In genomic region chr5:179217956-179218355, GRCh38 we compare ENCODE assay signal across 24 cellular contexts.
DNase-seq lines count a peak whose midpoint lies in the region; TF ChIP-seq lines count a peak whose summit lies in the region.
"Had no signal": no experiment of that assay in that cellular context is flagged by ENCODE, and none has a peak within 500 bp of the region (broad histone marks: within the 10 kb centered on the region; RNA-seq: fewer than 3 reads in every experiment).

No MANE protein-coding gene starts in this region.

- H3K27ac Mint-ChIP-seq in HFFc6 (0 out of 2 replicates have a peak overlapping the region, but pooled peaks have one; percentile 51), endodermal cell (no peak overlapping the region)
- H3K27ac Mint-ChIP-seq: B cell; CD8-positive, alpha-beta T cell; GM23338 had no signal

- H3K4me2 ChIP-seq in osteoblast (ENCODE audit: insufficient read depth, low read length) = no peak overlapping the region
- H3K4me2 ChIP-seq: GM23338, KMS-11 had no signal

- H3K9me3 Mint-ChIP-seq in HFFc6 (no peaks in the 10 kb centered on the region), endodermal cell (peaks cover 4% of the 10 kb centered on the region)
- H3K9me3 Mint-ChIP-seq: CD8-positive, alpha-beta T cell had no signal

- H3K27me3 ChIP-seq in osteoblast (ENCODE audit: insufficient read depth, low read length) (no peaks in the 10 kb centered on the region), endodermal cell (ENCODE audit: control insufficient read depth, insufficient read depth, low read length, poor library complexity, severe bottlenecking) (no peaks in the 10 kb centered on the region)

- H3K79me2 ChIP-seq in osteoblast (ENCODE audit: insufficient read depth, low read length) = peaks cover 89% of the 10 kb centered on the region

- H3K4me1 Mint-ChIP-seq in HFFc6 (ENCODE audit: low read depth) (peaks cover 27% of the 10 kb centered on the region), endodermal cell (no peaks in the 10 kb centered on the region)
- H3K4me1 Mint-ChIP-seq: B cell had no signal

- no peak overlapping the region for H2AFZ ChIP-seq in osteoblast (ENCODE audit: low read length)
- H2AFZ ChIP-seq: GM23338 had no signal

- peak; percentile 19 for DNase-seq in EL
- DNase-seq in HFFc6 = no peak
- peak; percentile 14 for DNase-seq in cerebellum (ENCODE audit: low spot score)
- DNase-seq in osteoblast (ENCODE audit: insufficient read length, low spot score, missing footprints) = peak; percentile 68
- DNase-seq in NCI-H82 (lab: John Stamatoyannopoulos, UW) = no peak
- no peak for DNase-seq in pons (ENCODE audit: low spot score)
- DNase-seq in endodermal cell = no peak
- DNase-seq in activated CD8-positive, alpha-beta memory T cell treated with anti-CD3 and anti-CD28 coated beads, Interleukin-2, amount 50 U/mL, for 48 hours = no peak
- DNase-seq: Caco-2; CD8-positive, alpha-beta T cell; DMS79 treated with DMSO at 0.1 percent for 48 hours; NCI-H1048; NCI-H1417; NCI-H1694 treated with DMSO at 0.1 percent for 48 hours; NCI-H2081; NCI-H510A; NCI-H748 treated with DMSO at 0.1 percent for 48 hours; SHP77; SW 1271 had no signal

- H3K27me3 Mint-ChIP-seq in HFFc6 (ENCODE audit: insufficient read depth) = peaks cover 1% of the 10 kb centered on the region
- no peaks in the 10 kb centered on the region for H3K27me3 Mint-ChIP-seq in endodermal cell (ENCODE audit: insufficient read depth)

- H3K4me3 Mint-ChIP-seq in HFFc6 = no peak overlapping the region
- no peak overlapping the region for H3K4me3 Mint-ChIP-seq in endodermal cell
- H3K4me3 Mint-ChIP-seq: B cell; CD8-positive, alpha-beta T cell; GM23338 had no signal

- no peak for TF ChIP-seq CTCF in HFFc6 (IDR thresholded peaks at IDR 0.05)
- no peak for TF ChIP-seq CTCF in osteoblast (IDR thresholded peaks at IDR 0.05; ENCODE audit: extremely low read depth, low read depth, low read length)
- TF ChIP-seq CTCF in endodermal cell (conservative IDR thresholded peaks at IDR 0.05) = no peak

- H3K4me3 ChIP-seq in osteoblast (ENCODE audit: insufficient read depth, low read length) = no peak overlapping the region
- H3K4me3 ChIP-seq in endodermal cell (ENCODE audit: low read length) = no peak overlapping the region
- H3K4me3 ChIP-seq: GM23338, HAP-1 had no signal

- H3K27ac ChIP-seq in osteoblast (ENCODE audit: low read depth, low read length) (no peak overlapping the region), endodermal cell (ENCODE audit: low read depth, low read length) (no peak overlapping the region)
- H3K27ac ChIP-seq: C4-2B, KMS-11 had no signal

- peaks cover 53% of the 10 kb centered on the region for H4K20me1 ChIP-seq in osteoblast (ENCODE audit: insufficient read depth, low read length)

- H3K36me3 Mint-ChIP-seq in HFFc6 (ENCODE audit: low read depth) = 0 out of 2 replicates have a peak, but pooled peaks cover 4% of the 10 kb centered on the region
- no peaks in the 10 kb centered on the region for H3K36me3 Mint-ChIP-seq in endodermal cell (ENCODE audit: low read depth)
- H3K36me3 Mint-ChIP-seq: CD8-positive, alpha-beta T cell had no signal

- H3K36me3 ChIP-seq in osteoblast (ENCODE audit: insufficient read depth, low read length) (peaks cover 6% of the 10 kb centered on the region), endodermal cell (ENCODE audit: control insufficient read depth, insufficient read depth, low read length) (no peaks in the 10 kb centered on the region)
- H3K36me3 ChIP-seq: HAP-1 had no signal

- H3K9ac ChIP-seq in endodermal cell (ENCODE audit: extremely low read depth, low read length, poor library complexity, severe bottlenecking) = no peak overlapping the region
- H3K9ac ChIP-seq: KMS-11 had no signal

- H3K9me3 ChIP-seq in osteoblast (ENCODE audit: low read depth, low read length) (no peaks in the 10 kb centered on the region), endodermal cell (ENCODE audit: control insufficient read depth, low read length) (peaks cover under 1% of the 10 kb centered on the region)
- H3K9me3 ChIP-seq: Caco-2, HAP-1 had no signal

- 66 to 90% methylated on average over 2 to 4 of the region's 4 CpGs for WGBS in endodermal cell (ENCODE audit: insufficient coverage in 1 of 2, insufficient read length in 1 of 2), 2 experiments

- peaks cover 9% of the 10 kb centered on the region for H3K4me1 ChIP-seq in osteoblast (ENCODE audit: insufficient read depth, low read length)
- no peaks in the 10 kb centered on the region for H3K4me1 ChIP-seq in endodermal cell (ENCODE audit: control insufficient read depth, insufficient read depth, low read length)
- H3K4me1 ChIP-seq: Caco-2, HAP-1 had no signal

Comparison
In these comparisons a context has a peak if more than half of its experiments do, and no peak if none do; other contexts are left out.
1. DNase-seq: peak in EL (single experiment), cerebellum (single experiment) and osteoblast (single experiment); none in HFFc6 (single experiment), NCI-H82 (single experiment), pons (single experiment), endodermal cell (single experiment) and activated CD8-positive, alpha-beta memory T cell treated with anti-CD3 and anti-CD28 coated beads, Interleukin-2, amount 50 U/mL, for 48 hours (single experiment).